ENCODE assay signal across 16 cellular contexts in the genomic region with DNA sequence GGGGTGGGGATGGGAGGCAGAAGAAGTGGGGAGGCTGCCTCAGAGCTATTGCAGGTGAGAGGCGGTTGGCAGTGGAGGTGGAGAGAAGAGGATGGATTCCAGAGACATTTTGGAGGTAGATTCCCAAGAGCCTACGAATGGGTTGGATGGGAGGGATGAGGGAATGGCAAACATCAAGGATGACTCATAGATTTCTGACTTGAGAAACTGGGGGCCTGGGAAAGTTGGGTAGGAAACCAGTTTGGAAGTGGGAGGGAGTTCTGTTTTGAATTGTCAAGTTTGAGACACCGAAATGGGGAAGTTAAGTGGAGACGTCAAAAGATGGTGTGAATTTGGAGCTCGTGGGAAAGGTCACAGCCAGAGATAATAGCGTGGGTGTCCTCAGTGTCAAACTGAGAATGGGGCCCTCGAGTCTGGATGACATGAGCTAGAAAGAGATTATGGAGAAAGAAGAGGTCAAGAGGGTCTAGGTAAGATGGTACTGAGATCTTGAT. TPM values are rescaled to one million over a fixed set of nuclear protein-coding genes. Genes with fewer than 3 reads are reported as not detected.
A peak's percentile ranks its signal among the peaks of the same experiment; 100 is the strongest.
DNase-seq lines count a peak whose midpoint lies in the region; ATAC-seq lines count a peak whose summit lies in the region.
"Had no signal": no experiment of that assay in that cellular context is flagged by ENCODE, and none has a peak within 500 bp of the region (broad histone marks: within the 10 kb centered on the region; RNA-seq: fewer than 3 reads in every experiment).

No MANE protein-coding gene starts in this region.

- peak overlapping the region; percentile 4 for H3K4me3 Mint-ChIP-seq in activated T-helper 1 cell treated with anti-CD3 and anti-CD28 coated beads, Interleukin-12 subunit alpha, Interleukin-12 subunit beta, Interleukin-2, Interleukin-4 antibody, amounts not matched to agents 30 ng/mL and 10 ng/mL and 1 ng/mL, durations not matched to agents 14 hours and 24 hours and 36 hours
- no peak overlapping the region for H3K4me3 Mint-ChIP-seq in activated naive CD4-positive, alpha-beta T cell treated with anti-CD3 and anti-CD28 coated beads, Interleukin-2, amount 10 ng/mL, durations not matched to agents 7 days and 5 days

- ATAC-seq in GM18511 (IDR thresholded peaks at IDR 0.05; ENCODE audit: unreplicated experiment) (peak; percentile 79), HG02852 (IDR thresholded peaks at IDR 0.05; ENCODE audit: unreplicated experiment) (peak; percentile 76)
- ATAC-seq: HCT116 had no signal

- peak; percentile 96 for DNase-seq in CD1c-positive myeloid dendritic cell (ENCODE audit: extremely low spot score)
- no peak for DNase-seq in activated T-helper 1 cell treated with anti-CD3 and anti-CD28 coated beads, Interleukin-12 subunit alpha, Interleukin-12 subunit beta, Interleukin-2, Interleukin-4 antibody, amounts not matched to agents 30 ng/mL and 10 ng/mL and 1 ng/mL, durations not matched to agents 14 hours and 24 hours and 36 hours (ENCODE audit: low spot score)
- no peak for DNase-seq in COR-L47 (lab: John Stamatoyannopoulos, UW)
- DNase-seq in dedifferentiated amniotic fluid mesenchymal stem cell (ENCODE audit: extremely low spot score) = no peak
- no peak for DNase-seq in GM03348 (ENCODE audit: low spot score)
- DNase-seq in activated naive CD4-positive, alpha-beta T cell treated with anti-CD3 and anti-CD28 coated beads, Interleukin-2, amount 10 ng/mL, durations not matched to agents 7 days and 5 days = no peak
- DNase-seq: C1 segment of cervical spinal cord; NCI-H2171 treated with DMSO at 0.1 percent for 48 hours; stimulated activated CD4-positive, alpha-beta T cell treated with anti-CD3 and anti-CD28 coated beads, Interleukin-4, amount 100 ng/mL, for 4 hours; SW 1271 had no signal

- peaks cover 35% of the 10 kb centered on the region for H3K36me3 Mint-ChIP-seq in activated T-helper 1 cell treated with anti-CD3 and anti-CD28 coated beads, Interleukin-12 subunit alpha, Interleukin-12 subunit beta, Interleukin-2, Interleukin-4 antibody, amounts not matched to agents 30 ng/mL and 10 ng/mL and 1 ng/mL, durations not matched to agents 14 hours and 24 hours and 36 hours (ENCODE audit: low read depth)
- peaks cover 17% of the 10 kb centered on the region for H3K36me3 Mint-ChIP-seq in activated naive CD4-positive, alpha-beta T cell treated with anti-CD3 and anti-CD28 coated beads, Interleukin-2, amount 10 ng/mL, durations not matched to agents 7 days and 5 days

- no peaks in the 10 kb centered on the region for H3K9me3 Mint-ChIP-seq in activated T-helper 1 cell treated with anti-CD3 and anti-CD28 coated beads, Interleukin-12 subunit alpha, Interleukin-12 subunit beta, Interleukin-2, Interleukin-4 antibody, amounts not matched to agents 30 ng/mL and 10 ng/mL and 1 ng/mL, durations not matched to agents 14 hours and 24 hours and 36 hours
- no peaks in the 10 kb centered on the region for H3K9me3 Mint-ChIP-seq in activated naive CD4-positive, alpha-beta T cell treated with anti-CD3 and anti-CD28 coated beads, Interleukin-2, amount 10 ng/mL, durations not matched to agents 7 days and 5 days

- H3K27ac Mint-ChIP-seq in activated T-helper 1 cell treated with anti-CD3 and anti-CD28 coated beads, Interleukin-12 subunit alpha, Interleukin-12 subunit beta, Interleukin-2, Interleukin-4 antibody, amounts not matched to agents 30 ng/mL and 10 ng/mL and 1 ng/mL, durations not matched to agents 14 hours and 24 hours and 36 hours = peak overlapping the region; percentile 35
- H3K27ac Mint-ChIP-seq in activated naive CD4-positive, alpha-beta T cell treated with anti-CD3 and anti-CD28 coated beads, Interleukin-2, amount 10 ng/mL, durations not matched to agents 7 days and 5 days = no peak overlapping the region

- H3K4me1 Mint-ChIP-seq in activated T-helper 1 cell treated with anti-CD3 and anti-CD28 coated beads, Interleukin-12 subunit alpha, Interleukin-12 subunit beta, Interleukin-2, Interleukin-4 antibody, amounts not matched to agents 30 ng/mL and 10 ng/mL and 1 ng/mL, durations not matched to agents 14 hours and 24 hours and 36 hours (ENCODE audit: low read depth) = peaks cover 63% of the 10 kb centered on the region
- peaks cover 30% of the 10 kb centered on the region for H3K4me1 Mint-ChIP-seq in activated naive CD4-positive, alpha-beta T cell treated with anti-CD3 and anti-CD28 coated beads, Interleukin-2, amount 10 ng/mL, durations not matched to agents 7 days and 5 days

- H3K27me3 Mint-ChIP-seq in activated T-helper 1 cell treated with anti-CD3 and anti-CD28 coated beads, Interleukin-12 subunit alpha, Interleukin-12 subunit beta, Interleukin-2, Interleukin-4 antibody, amounts not matched to agents 30 ng/mL and 10 ng/mL and 1 ng/mL, durations not matched to agents 14 hours and 24 hours and 36 hours (ENCODE audit: insufficient read depth) = no peaks in the 10 kb centered on the region
- H3K27me3 Mint-ChIP-seq in activated naive CD4-positive, alpha-beta T cell treated with anti-CD3 and anti-CD28 coated beads, Interleukin-2, amount 10 ng/mL, durations not matched to agents 7 days and 5 days = peaks cover 4% of the 10 kb centered on the region

- intact Hi-C loops in activated T-helper 1 cell treated with anti-CD3 and anti-CD28 coated beads, Interleukin-12 subunit alpha, Interleukin-12 subunit beta, Interleukin-2, Interleukin-4 antibody, amounts not matched to agents 30 ng/mL and 10 ng/mL and 1 ng/mL, durations not matched to agents 14 hours and 24 hours and 36 hours (cut with micrococcal nuclease) = no loop called here

- CTCF ChIA-PET in activated naive CD4-positive, alpha-beta T cell treated with anti-CD3 and anti-CD28 coated beads, Interleukin-2, amount 10 ng/mL, durations not matched to agents 7 days and 5 days (lab: Charles Lee) = interaction anchor here (0.9 to 1.0 kb wide), 2 partner anchors 9 to 57 kb away, joined by 3 read pairs; no protein-coding TSS in a partner anchor

RNA-seq across cellular contexts. Expression of a gene that starts 6.2 kb away (rescaled TPM):
- 219 and 223 TPM in 2 replicates for total RNA-seq in activated T-helper 1 cell treated with anti-CD3 and anti-CD28 coated beads, Interleukin-12 subunit alpha, Interleukin-12 subunit beta, Interleukin-2, Interleukin-4 antibody, amounts not matched to agents 30 ng/mL and 10 ng/mL and 1 ng/mL, durations not matched to agents 14 hours and 24 hours and 36 hours

RNA-seq across cellular contexts. Expression of a gene that starts 42.3 kb away (rescaled TPM):
- total RNA-seq in activated T-helper 1 cell treated with anti-CD3 and anti-CD28 coated beads, Interleukin-12 subunit alpha, Interleukin-12 subunit beta, Interleukin-2, Interleukin-4 antibody, amounts not matched to agents 30 ng/mL and 10 ng/mL and 1 ng/mL, durations not matched to agents 14 hours and 24 hours and 36 hours = 6.7 and 7.3 TPM in 2 replicates

RNA-seq across cellular contexts. Expression of a gene that starts 54.6 kb away (rescaled TPM):
- total RNA-seq in activated T-helper 1 cell treated with anti-CD3 and anti-CD28 coated beads, Interleukin-12 subunit alpha, Interleukin-12 subunit beta, Interleukin-2, Interleukin-4 antibody, amounts not matched to agents 30 ng/mL and 10 ng/mL and 1 ng/mL, durations not matched to agents 14 hours and 24 hours and 36 hours = 34.3 TPM in 2 replicates
- total RNA-seq: fibroblast of lung, M059J, pulmonary artery endothelial cell had no signal
